7 cellular contexts compared by ENCODE assay signal in the genomic region with DNA sequence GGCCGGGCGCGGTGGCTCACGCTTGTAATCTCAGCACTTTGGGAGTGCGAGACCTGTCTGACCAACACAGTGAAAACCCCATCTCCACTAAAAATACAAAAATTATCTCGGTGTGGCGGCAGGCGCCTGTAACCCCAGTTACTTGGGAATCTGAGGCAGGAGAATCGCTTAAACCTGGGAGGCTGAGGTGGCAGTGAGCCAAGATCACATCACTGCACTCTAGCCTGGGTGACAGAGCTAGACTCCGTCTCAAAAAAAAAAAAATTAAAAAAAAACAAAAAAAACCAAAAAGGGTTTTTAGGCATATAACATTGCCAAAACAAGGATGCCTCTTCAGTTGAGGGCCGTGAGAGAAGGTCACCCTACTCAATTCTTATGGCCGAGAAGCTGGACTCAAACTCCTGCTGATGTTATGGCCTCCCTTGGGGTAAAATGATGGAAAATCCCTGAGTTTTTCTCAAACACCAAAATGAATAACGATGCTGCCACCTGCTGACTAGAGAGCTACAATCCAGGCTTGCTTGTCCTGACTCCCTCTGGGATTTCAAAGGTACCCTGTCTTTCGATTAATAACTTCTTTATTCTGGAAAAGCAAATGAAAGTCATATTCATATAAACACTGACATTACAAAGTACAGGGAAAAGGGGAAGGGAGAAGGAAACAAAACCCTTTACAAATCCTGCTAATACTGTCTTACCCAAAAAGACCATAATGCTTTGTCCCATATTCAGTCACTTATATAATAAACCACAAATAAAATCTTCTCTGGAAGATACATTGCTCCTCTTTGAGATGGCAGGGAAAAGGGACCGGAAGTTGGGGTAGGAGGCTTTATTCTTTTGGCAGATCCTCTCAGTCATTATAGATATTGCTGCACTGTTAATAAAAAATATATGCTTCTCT. TPM values are rescaled to one million over a fixed set of nuclear protein-coding genes. Genes with fewer than 3 reads are reported as not detected.
DNase-seq lines count a peak whose midpoint lies in the region; ATAC-seq, FAIRE-seq and TF ChIP-seq lines count a peak whose summit lies in the region.

No MANE protein-coding gene starts in this region.

- H3K4me1 ChIP-seq in DND-41 (ENCODE audit: insufficient read depth, low read length) (no peaks in the 10 kb centered on the region), HepG2 (ENCODE audit: insufficient read depth, low read length) (peaks cover 40% of the 10 kb centered on the region), tibial artery (peaks cover 0 to 13% (median 5%) of the 10 kb centered on the region in 4 donors)

- H3K27ac ChIP-seq in DND-41 (ENCODE audit: low read length) (no peak overlapping the region), HepG2 (ENCODE audit: extremely low read length, insufficient read depth, low read length) (no peak overlapping the region), tibial artery (peak overlapping the region; percentile 38 to 44)

- H3K79me2 ChIP-seq in DND-41 (ENCODE audit: insufficient read depth, low read length) (no peaks in the 10 kb centered on the region), HepG2 (ENCODE audit: insufficient read depth, low read length) (no peaks in the 10 kb centered on the region)

- H3K9me3 Mint-ChIP-seq in chondrocyte (ENCODE audit: low read depth): no peaks in the 10 kb centered on the region

- WGBS in HepG2 (ENCODE audit: low lambda C conversion rate): 70% methylated on average over 15 of the region's 15 CpGs

- H3K9ac ChIP-seq in DND-41 (ENCODE audit: low read depth, low read length) (no peak overlapping the region), HepG2 (ENCODE audit: insufficient read depth, low read depth, low read length) (no peak overlapping the region)

- TF ChIP-seq RAD21 in HepG2 (CRISPR knock-in tag; IDR thresholded peaks at IDR 0.05): peak; percentile 78

- H2AFZ ChIP-seq in DND-41 (ENCODE audit: low read depth, low read length) (no peak overlapping the region), HepG2 (ENCODE audit: low read length) (no peak overlapping the region)

- no peaks in the 10 kb centered on the region for H4K20me1 ChIP-seq in DND-41 (ENCODE audit: insufficient read depth, low read length)
- H4K20me1 ChIP-seq in HepG2 (ENCODE audit: insufficient read depth, low read length): no peaks in the 10 kb centered on the region

- H3K9me3 ChIP-seq in DND-41 (ENCODE audit: insufficient read depth, low read length, severe bottlenecking): no peaks in the 10 kb centered on the region
- no peaks in the 10 kb centered on the region for H3K9me3 ChIP-seq in HepG2 (ENCODE audit: low read length)
- no peaks in the 10 kb centered on the region for H3K9me3 ChIP-seq in tibial artery

- peak; percentile 79 for TF ChIP-seq CTCF in DND-41 (IDR thresholded peaks at IDR 0.05; ENCODE audit: borderline replicate concordance, extremely low read depth, low read length, poor library complexity, severe bottlenecking)
- TF ChIP-seq CTCF in chondrocyte (IDR thresholded peaks at IDR 0.05): peak; percentile 94
- peak; percentile 85 for TF ChIP-seq CTCF in HepG2 (CRISPR knock-in tag; IDR thresholded peaks at IDR 0.05)
- peak; percentile 61 to 77 for TF ChIP-seq CTCF in tibial artery (IDR thresholded peaks at IDR 0.05)

- peaks cover 18% of the 10 kb centered on the region for H3K4me1 Mint-ChIP-seq in chondrocyte (ENCODE audit: low read depth)

- no peak overlapping the region for H3K4me3 Mint-ChIP-seq in chondrocyte (ENCODE audit: unreplicated experiment)

- BruUV-seq in HepG2 (replicated peaks; lab: Mats Ljungman, UMichigan): no TSS peak

- TF ChIP-seq EP300 in HepG2 (IDR thresholded peaks at IDR 0.05; ENCODE audit: low read depth in 2 of 2, low read length in 2 of 2): 0 out of 4 replicates have a peak, but pooled peaks of 1 of the 2 experiments have one; percentile 20
- no peak for TF ChIP-seq EP300 in HepG2 (CRISPR knock-in tag; IDR thresholded peaks at IDR 0.05; ENCODE audit: borderline replicate concordance)

- intact Hi-C loops in HepG2 (cut with micrococcal nuclease; ENCODE audit: unreplicated experiment) (loop anchor here (1.0 to 5.0 kb wide), 2 partner anchors 84 to 245 kb away; no protein-coding TSS in a partner anchor), tibial artery (cut with DNase I; ENCODE audit: low total_unique reads) (loop anchor here (10.0 kb wide), 1 partner anchor 208 kb away; no protein-coding TSS in a partner anchor)

- in situ Hi-C loops in HepG2 (cut with HindIII; ENCODE audit: extremely low pct_ligation_motif_present, low pct_unique_long_range_greater_than_20kb): loop anchor here (5.0 to 25.0 kb wide), 2 partner anchors 85 to 190 kb away; no protein-coding TSS in a partner anchor

- DNase-seq in DND-41: peak; percentile 46
- peak; percentile 56 for DNase-seq in HTR-8/SVneo (ENCODE audit: insufficient read length, low spot score)
- peak; percentile 78 for DNase-seq in RPMI7951 (ENCODE audit: low read depth)
- DNase-seq in chondrocyte (ENCODE audit: low spot score): no peak
- DNase-seq in HepG2 (ENCODE audit: low spot score): peak; percentile 81
- peak; percentile 63 to 72 for DNase-seq in tibial artery

- ATAC-seq in DND-41 (ENCODE audit: insufficient read depth, low read depth) (peak; percentile 45; the same call in 1 of the 3 replicates), HepG2 (peak; percentile 55), HG02623 (IDR thresholded peaks at IDR 0.05; ENCODE audit: unreplicated experiment) (no peak)

- H3K4me3 ChIP-seq in DND-41 (ENCODE audit: low read depth in 1 of 2, low read length in 2 of 2) (no peak overlapping the region), HepG2 (replicated peaks in 1 of 3; ENCODE audit: insufficient read depth in 1 of 3, low read depth in 2 of 3, low read length in 3 of 3) (no peak overlapping the region), tibial artery (no peak overlapping the region)

- POLR2A ChIA-PET in HepG2 (lab: Yijun Ruan, JAX): interaction anchor here (0.9 to 3.3 kb wide), 11 partner anchors 21 to 354 kb away, joined by 3 to 39 read pairs (median 4); partner anchors contain the start of genes RCC1 and TAF12

- H3K36me3 ChIP-seq in DND-41 (ENCODE audit: insufficient read depth, low read length) (peaks cover 50% of the 10 kb centered on the region), HepG2 (replicated peaks in 1 of 2; ENCODE audit: control insufficient read depth in 1 of 2, insufficient read depth in 2 of 2, low read length in 2 of 2) (peaks cover 0 to 4% of the 10 kb centered on the region in 2 experiments; a peak in 2 of 5 replicates), tibial artery (peaks cover 27 to 63% (median 44%) of the 10 kb centered on the region in 3 donors)

- CTCF ChIA-PET in HepG2 (lab: Yijun Ruan, JAX; ENCODE audit: low intra/inter-chr PET ratio, low total read pairs): interaction anchor here (2.6 kb wide), 1 partner anchor 85 kb away, joined by 27 read pairs; no protein-coding TSS in a partner anchor

- peak overlapping the region; percentile 95 for H3K27ac Mint-ChIP-seq in chondrocyte (ENCODE audit: unreplicated experiment)

- no peak overlapping the region for H3K4me2 ChIP-seq in DND-41 (ENCODE audit: insufficient read depth, low read length)
- H3K4me2 ChIP-seq in HepG2 (ENCODE audit: low read depth, low read length): no peak overlapping the region

- H3K27me3 Mint-ChIP-seq in chondrocyte (ENCODE audit: low read depth): no peaks in the 10 kb centered on the region

- H3K27me3 ChIP-seq in DND-41 (ENCODE audit: insufficient read depth, low read length, poor library complexity) (no peaks in the 10 kb centered on the region), HepG2 (ENCODE audit: control insufficient read depth in 1 of 2, insufficient read depth in 2 of 2, low read length in 2 of 2) (no peaks in the 10 kb centered on the region), tibial artery (no peaks in the 10 kb centered on the region)

- H3K36me3 Mint-ChIP-seq in chondrocyte (ENCODE audit: low read depth): peaks cover 3% of the 10 kb centered on the region

- no peak for TF ChIP-seq POLR2A in HepG2 (IDR thresholded peaks at IDR 0.05; ENCODE audit: insufficient read depth in 1 of 2, low read depth in 2 of 2, low read length in 2 of 2)

- FAIRE-seq in HTR-8/SVneo (lab: Jason Lieb, UNC) (no peak), HepG2 (lab: Jason Lieb, UNC) (peak; percentile 64)

RNA-seq across cellular contexts. Expression of gene RAB42, which starts 10.7 kb away (rescaled TPM):
- 0.96 and 1.9 TPM in 2 replicates for total RNA-seq in RPMI7951 (2014; rRNA removed; shearing (Covaris generic))
- total RNA-seq in chondrocyte (1.3 to 2.6 TPM (median 2.3 TPM) in 3 replicates), HepG2 (2016; rRNA removed; fragmentation: Illumina TruSeq; extraction: Trizol) (10.3 and 10.4 TPM in 2 replicates)
- total RNA-seq in HepG2 (2016; cell fraction: cytosol; rRNA removed; fragmentation: Illumina TruSeq; extraction: Trizol; ENCODE audit: low read depth): 2.2 and 3.5 TPM in 2 replicates
- total RNA-seq in HepG2 (2016; cell fraction: insoluble cytoplasmic fraction; rRNA removed; fragmentation: Illumina TruSeq; extraction: Trizol): 10.9 and 11.3 TPM in 2 replicates
- total RNA-seq in HepG2 (2016; cell fraction: membrane; rRNA removed; fragmentation: Illumina TruSeq; extraction: Trizol): 8.9 and 9.7 TPM in 2 replicates
- 4.5 and 6.4 TPM in 2 replicates for total RNA-seq in HepG2 (2016; cell fraction: nucleus; rRNA removed; fragmentation: Illumina TruSeq; extraction: Trizol)
- polyA plus RNA-seq in HepG2 (2011; rRNA removed): 166 and 170 TPM in 2 replicates
- polyA plus RNA-seq in HepG2 (2011; cell fraction: cytosol; rRNA removed): 190 and 230 TPM in 2 replicates
- polyA plus RNA-seq in HepG2 (2011; cell fraction: nucleus; rRNA removed): 40.5 and 59.0 TPM in 2 replicates
- 39.3 and 44.1 TPM in 2 replicates for polyA plus RNA-seq in HepG2 (2012)
- polyA plus RNA-seq in HepG2 (2016; cell fraction: cytosol; fragmentation: Illumina TruSeq; extraction: Trizol; ENCODE audit: low read depth): 3.5 and 4.2 TPM in 2 replicates
- 10.3 and 11.6 TPM in 2 replicates for polyA plus RNA-seq in HepG2 (2016; cell fraction: insoluble cytoplasmic fraction; fragmentation: Illumina TruSeq; extraction: Trizol; ENCODE audit: low read depth)
- 7.3 and 8.0 TPM in 2 replicates for polyA plus RNA-seq in HepG2 (2016; cell fraction: membrane; fragmentation: Illumina TruSeq; extraction: Trizol; ENCODE audit: low read depth)
- 9.3 and 9.9 TPM in 2 replicates for polyA plus RNA-seq in HepG2 (2016; cell fraction: nucleus; fragmentation: Illumina TruSeq; extraction: Trizol; ENCODE audit: insufficient read depth, low read depth)
- polyA minus RNA-seq in HepG2 (2011; rRNA and poly(A)+ RNA removed; ENCODE audit: low replicate concordance): 0.44 and 146 TPM in 2 replicates
- 79.2 and 84.6 TPM in 2 replicates for polyA minus RNA-seq in HepG2 (2011; cell fraction: cytosol; rRNA and poly(A)+ RNA removed)
- 22.8 and 32.4 TPM in 2 replicates for polyA minus RNA-seq in HepG2 (2011; cell fraction: nucleus; rRNA and poly(A)+ RNA removed)

RNA-seq across cellular contexts. Expression of gene TAF12, which starts 40.1 kb away (rescaled TPM):
- total RNA-seq in RPMI7951 (2014; rRNA removed; shearing (Covaris generic)): 47.9 and 58.5 TPM in 2 replicates
- total RNA-seq in chondrocyte: 19.4 to 27.6 TPM (median 22.8 TPM) in 3 replicates
- 17.1 and 24.2 TPM in 2 replicates for total RNA-seq in HepG2 (2016; rRNA removed; fragmentation: Illumina TruSeq; extraction: Trizol)
- total RNA-seq in HepG2 (2016; cell fraction: cytosol; rRNA removed; fragmentation: Illumina TruSeq; extraction: Trizol; ENCODE audit: low read depth): 11.2 and 13.5 TPM in 2 replicates
- total RNA-seq in HepG2 (2016; cell fraction: insoluble cytoplasmic fraction; rRNA removed; fragmentation: Illumina TruSeq; extraction: Trizol): 17.3 and 23.0 TPM in 2 replicates
- 15.4 and 19.0 TPM in 2 replicates for total RNA-seq in HepG2 (2016; cell fraction: membrane; rRNA removed; fragmentation: Illumina TruSeq; extraction: Trizol)
- 5.0 and 7.5 TPM in 2 replicates for total RNA-seq in HepG2 (2016; cell fraction: nucleus; rRNA removed; fragmentation: Illumina TruSeq; extraction: Trizol)
- 15.7 and 16.3 TPM in 2 replicates for polyA plus RNA-seq in HepG2 (2011; rRNA removed)
- polyA plus RNA-seq in HepG2 (2011; cell fraction: cytosol; rRNA removed): 12.7 and 16.7 TPM in 2 replicates
- polyA plus RNA-seq in HepG2 (2011; cell fraction: nucleus; rRNA removed): 3.6 and 5.7 TPM in 2 replicates
- polyA plus RNA-seq in HepG2 (2012): 11.2 and 11.6 TPM in 2 replicates
- 9.1 and 13.2 TPM in 2 replicates for polyA plus RNA-seq in HepG2 (2016; cell fraction: cytosol; fragmentation: Illumina TruSeq; extraction: Trizol; ENCODE audit: low read depth)
- 27.3 and 28.3 TPM in 2 replicates for polyA plus RNA-seq in HepG2 (2016; cell fraction: insoluble cytoplasmic fraction; fragmentation: Illumina TruSeq; extraction: Trizol; ENCODE audit: low read depth)
- polyA plus RNA-seq in HepG2 (2016; cell fraction: membrane; fragmentation: Illumina TruSeq; extraction: Trizol; ENCODE audit: low read depth): 13.7 and 19.3 TPM in 2 replicates
- 9.2 and 11.2 TPM in 2 replicates for polyA plus RNA-seq in HepG2 (2016; cell fraction: nucleus; fragmentation: Illumina TruSeq; extraction: Trizol; ENCODE audit: insufficient read depth, low read depth)
- polyA minus RNA-seq in HepG2 (2011; rRNA and poly(A)+ RNA removed; ENCODE audit: low replicate concordance): 3.7 and 10.8 TPM in 2 replicates
- polyA minus RNA-seq in HepG2 (2011; cell fraction: cytosol; rRNA and poly(A)+ RNA removed): 4.5 and 6.4 TPM in 2 replicates
- polyA minus RNA-seq in HepG2 (2011; cell fraction: nucleus; rRNA and poly(A)+ RNA removed): 3.9 and 6.5 TPM in 2 replicates

RNA-seq across cellular contexts. Expression of gene RNU11, which starts 45.6 kb away (rescaled TPM):
- total RNA-seq in RPMI7951 (2014; rRNA removed; shearing (Covaris generic)): not detected in 2 replicates
- total RNA-seq in chondrocyte (not detected in 3 replicates), HepG2 (2016; rRNA removed; fragmentation: Illumina TruSeq; extraction: Trizol) (not detected in 2 replicates)
- total RNA-seq in HepG2 (2016; cell fraction: cytosol; rRNA removed; fragmentation: Illumina TruSeq; extraction: Trizol; ENCODE audit: low read depth): not detected in 2 replicates
- not detected in 2 replicates for total RNA-seq in HepG2 (2016; cell fraction: insoluble cytoplasmic fraction; rRNA removed; fragmentation: Illumina TruSeq; extraction: Trizol)
- not detected in 2 replicates for total RNA-seq in HepG2 (2016; cell fraction: membrane; rRNA removed; fragmentation: Illumina TruSeq; extraction: Trizol)
- not detected in 2 replicates for total RNA-seq in HepG2 (2016; cell fraction: nucleus; rRNA removed; fragmentation: Illumina TruSeq; extraction: Trizol)
- polyA plus RNA-seq in HepG2 (2011; rRNA removed): not detected in 2 replicates
- polyA plus RNA-seq in HepG2 (2011; cell fraction: cytosol; rRNA removed): not detected in 2 replicates
- not detected in 2 replicates for polyA plus RNA-seq in HepG2 (2011; cell fraction: nucleus; rRNA removed)
- polyA plus RNA-seq in HepG2 (2012): not detected in 2 replicates
- not detected in 2 replicates for polyA plus RNA-seq in HepG2 (2016; cell fraction: cytosol; fragmentation: Illumina TruSeq; extraction: Trizol; ENCODE audit: low read depth)
- polyA plus RNA-seq in HepG2 (2016; cell fraction: insoluble cytoplasmic fraction; fragmentation: Illumina TruSeq; extraction: Trizol; ENCODE audit: low read depth): not detected in 2 replicates
- not detected in 2 replicates for polyA plus RNA-seq in HepG2 (2016; cell fraction: membrane; fragmentation: Illumina TruSeq; extraction: Trizol; ENCODE audit: low read depth)
- polyA plus RNA-seq in HepG2 (2016; cell fraction: nucleus; fragmentation: Illumina TruSeq; extraction: Trizol; ENCODE audit: insufficient read depth, low read depth): not detected in 2 replicates
- not detected in 2 replicates for polyA minus RNA-seq in HepG2 (2011; rRNA and poly(A)+ RNA removed; ENCODE audit: low replicate concordance)
- polyA minus RNA-seq in HepG2 (2011; cell fraction: cytosol; rRNA and poly(A)+ RNA removed): 128 and 411 TPM in 2 replicates
- polyA minus RNA-seq in HepG2 (2011; cell fraction: nucleus; rRNA and poly(A)+ RNA removed): not detected in 2 replicates

RNA-seq across cellular contexts. Expression of gene TRNAU1AP, which starts 49.9 kb away (rescaled TPM):
- total RNA-seq in RPMI7951 (2014; rRNA removed; shearing (Covaris generic)): 47.1 and 49.5 TPM in 2 replicates
- total RNA-seq in chondrocyte: 19.6 to 21.5 TPM (median 20.3 TPM) in 3 replicates
- total RNA-seq in HepG2 (2016; rRNA removed; fragmentation: Illumina TruSeq; extraction: Trizol): 28.3 and 29.0 TPM in 2 replicates
- total RNA-seq in HepG2 (2016; cell fraction: cytosol; rRNA removed; fragmentation: Illumina TruSeq; extraction: Trizol; ENCODE audit: low read depth): 6.3 and 7.3 TPM in 2 replicates
- total RNA-seq in HepG2 (2016; cell fraction: insoluble cytoplasmic fraction; rRNA removed; fragmentation: Illumina TruSeq; extraction: Trizol): 25.1 and 26.9 TPM in 2 replicates
- total RNA-seq in HepG2 (2016; cell fraction: membrane; rRNA removed; fragmentation: Illumina TruSeq; extraction: Trizol): 9.7 and 10.6 TPM in 2 replicates
- total RNA-seq in HepG2 (2016; cell fraction: nucleus; rRNA removed; fragmentation: Illumina TruSeq; extraction: Trizol): 16.7 and 17.0 TPM in 2 replicates
- polyA plus RNA-seq in HepG2 (2011; rRNA removed): 40.5 and 42.9 TPM in 2 replicates
- polyA plus RNA-seq in HepG2 (2011; cell fraction: cytosol; rRNA removed): 21.1 and 22.7 TPM in 2 replicates
- polyA plus RNA-seq in HepG2 (2011; cell fraction: nucleus; rRNA removed): 49.6 and 57.0 TPM in 2 replicates
- 19.2 and 20.5 TPM in 2 replicates for polyA plus RNA-seq in HepG2 (2012)
- polyA plus RNA-seq in HepG2 (2016; cell fraction: cytosol; fragmentation: Illumina TruSeq; extraction: Trizol; ENCODE audit: low read depth): 7.3 and 8.6 TPM in 2 replicates
- 29.9 and 35.0 TPM in 2 replicates for polyA plus RNA-seq in HepG2 (2016; cell fraction: insoluble cytoplasmic fraction; fragmentation: Illumina TruSeq; extraction: Trizol; ENCODE audit: low read depth)
- polyA plus RNA-seq in HepG2 (2016; cell fraction: membrane; fragmentation: Illumina TruSeq; extraction: Trizol; ENCODE audit: low read depth): 9.6 and 11.2 TPM in 2 replicates
- polyA plus RNA-seq in HepG2 (2016; cell fraction: nucleus; fragmentation: Illumina TruSeq; extraction: Trizol; ENCODE audit: insufficient read depth, low read depth): 32.0 and 34.2 TPM in 2 replicates
- 7.9 and 23.4 TPM in 2 replicates for polyA minus RNA-seq in HepG2 (2011; rRNA and poly(A)+ RNA removed; ENCODE audit: low replicate concordance)
- 4.7 and 6.0 TPM in 2 replicates for polyA minus RNA-seq in HepG2 (2011; cell fraction: cytosol; rRNA and poly(A)+ RNA removed)
- 25.8 and 37.4 TPM in 2 replicates for polyA minus RNA-seq in HepG2 (2011; cell fraction: nucleus; rRNA and poly(A)+ RNA removed)

Comparison
In these comparisons a context has a peak if more than half of its experiments do, and no peak if none do; other contexts are left out.
1. H3K27ac ChIP-seq: peak in tibial artery (2 of 2); none in DND-41 (single experiment) and HepG2 (single experiment).
2. Peak in every context shown above with its lines, with median percentiles within 50 percentile points of each other: CTCF ChIP-seq.